15 cellular contexts compared by ENCODE assay signal in genomic region chr6:23140879-23141278, GRCh38.
DNase-seq lines count a peak whose midpoint lies in the region; ATAC-seq and TF ChIP-seq lines count a peak whose summit lies in the region.
"Had no signal": no experiment of that assay in that cellular context is flagged by ENCODE, and none has a peak within 500 bp of the region (broad histone marks: within the 10 kb centered on the region; RNA-seq: fewer than 3 reads in every experiment).

No MANE protein-coding gene starts in this region.

- ATAC-seq in GM21619 (IDR thresholded peaks at IDR 0.05; ENCODE audit: unreplicated experiment) = no peak
- ATAC-seq: HCT116 had no signal

- no peaks in the 10 kb centered on the region for H3K9me2 ChIP-seq in GM23248 (ENCODE audit: insufficient read depth)

- no peaks in the 10 kb centered on the region for H3K36me3 ChIP-seq in GM23248 (ENCODE audit: low read depth)
- H3K36me3 ChIP-seq in skeletal muscle satellite cell (ENCODE audit: insufficient read depth, low read length) = no peaks in the 10 kb centered on the region
- H3K36me3 ChIP-seq: BE2C had no signal

- TF ChIP-seq CTCF in fibroblast of mammary gland (conservative IDR thresholded peaks at IDR 0.05; ENCODE audit: control insufficient read depth, insufficient read depth, low read depth, low read length) = no peak

- in situ Hi-C loops in GM23248 (cut with MboI) = no loop called here

- H3K9me3 ChIP-seq in GM23248 (ENCODE audit: low read depth) (no peaks in the 10 kb centered on the region), skeletal muscle satellite cell (replicated peaks; ENCODE audit: low read length) (no peaks in the 10 kb centered on the region)
- H3K9me3 ChIP-seq: BE2C had no signal

- 0 out of 2 replicates have a peak, but pooled peaks cover 3% of the 10 kb centered on the region for H3F3A ChIP-seq in GM23248 (ENCODE audit: insufficient read depth)

- H3K4me3 ChIP-seq in GM23248 = no peak overlapping the region
- no peak overlapping the region for H3K4me3 ChIP-seq in fibroblast of mammary gland (ENCODE audit: control insufficient read depth, low read depth, low read length)
- H3K4me3 ChIP-seq in skeletal muscle satellite cell (ENCODE audit: low read length) = no peak overlapping the region

- no peaks in the 10 kb centered on the region for H3K79me2 ChIP-seq in GM23248 (ENCODE audit: insufficient read depth)

- H4K20me1 ChIP-seq in GM23248 (ENCODE audit: insufficient read depth) = no peaks in the 10 kb centered on the region

- H3K27ac ChIP-seq in GM23248 = no peak overlapping the region
- H3K27ac ChIP-seq: C4-2B, KMS-11 had no signal

- H3K4me1 ChIP-seq in GM23248 (ENCODE audit: insufficient read depth) = peaks cover 3% of the 10 kb centered on the region; the same call in 1 of the 2 replicates
- H3K4me1 ChIP-seq in skeletal muscle satellite cell (ENCODE audit: control insufficient read depth, insufficient read depth, low read length) = peaks cover 2% of the 10 kb centered on the region

- no peaks in the 10 kb centered on the region for H3K27me3 ChIP-seq in GM23248 (replicated peaks; ENCODE audit: insufficient read depth)
- no peaks in the 10 kb centered on the region for H3K27me3 ChIP-seq in skeletal muscle satellite cell (ENCODE audit: control insufficient read depth, insufficient read depth, low read length)
- H3K27me3 ChIP-seq: BE2C had no signal

- no peak overlapping the region for H2AFZ ChIP-seq in GM23248

- DNase-seq in EH (ENCODE audit: low read depth) (peak; percentile 32), GM23248 (peak; percentile 2), fibroblast of mammary gland (ENCODE audit: low read depth) (peak; percentile 19), NCI-H187 (lab: John Stamatoyannopoulos, UW) (no peak), AG08396 (ENCODE audit: low spot score) (no peak)
- DNase-seq: ACHN; BE2C; CD4-positive, alpha-beta memory T cell; DMS79; GDM1 had no signal

- no peak overlapping the region for H3K9ac ChIP-seq in GM23248
- no peak overlapping the region for H3K9ac ChIP-seq in skeletal muscle satellite cell (ENCODE audit: low read depth, low read length)
- H3K9ac ChIP-seq: KMS-11 had no signal

- H3K4me2 ChIP-seq in GM23248 (ENCODE audit: unreplicated experiment) (no peak overlapping the region), skeletal muscle satellite cell (ENCODE audit: low read length) (peak overlapping the region; percentile 30)
- H3K4me2 ChIP-seq: KMS-11 had no signal

Comparison
In these comparisons a context has a peak if more than half of its experiments do, and no peak if none do; other contexts are left out.
1. DNase-seq: peak in EH (single experiment), GM23248 (single experiment) and fibroblast of mammary gland (single experiment); none in NCI-H187 (0 of 2) and AG08396 (single experiment).